Comparison of ENCODE assay signal across 22 cellular contexts in the genomic region with DNA sequence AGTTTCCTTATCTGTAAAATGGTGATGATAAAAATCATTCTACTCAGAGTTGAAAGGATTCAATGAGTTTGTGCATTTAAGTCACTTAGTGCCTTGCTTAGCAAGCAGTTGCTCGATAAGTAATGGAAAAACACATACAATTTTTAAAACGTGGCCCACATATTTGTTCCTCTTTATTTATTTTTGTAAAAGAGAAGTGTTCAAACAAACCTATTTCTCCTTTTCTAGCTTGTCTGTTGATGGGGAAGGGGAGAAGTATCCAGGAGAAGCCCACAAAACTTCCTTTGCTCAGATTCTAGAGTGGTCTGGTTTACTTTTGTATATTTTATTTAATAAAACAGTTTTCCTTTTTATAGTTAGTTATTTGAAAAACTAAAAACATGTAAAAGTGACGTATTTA. TPM values are rescaled to one million over a fixed set of nuclear protein-coding genes. Genes with fewer than 3 reads are reported as not detected.
A peak's percentile ranks its signal among the peaks of the same experiment; 100 is the strongest.
DNase-seq lines count a peak whose midpoint lies in the region; ATAC-seq and TF ChIP-seq lines count a peak whose summit lies in the region.
"Had no signal": no experiment of that assay in that cellular context is flagged by ENCODE, and none has a peak within 500 bp of the region (broad histone marks: within the 10 kb centered on the region; RNA-seq: fewer than 3 reads in every experiment).

No MANE protein-coding gene starts in this region.

- no peaks in the 10 kb centered on the region for H3K27me3 ChIP-seq in Loucy (ENCODE audit: insufficient read depth, low read length, poor library complexity, severe bottlenecking)
- H3K27me3 ChIP-seq: BLaER1 treated with 17β-estradiol and CSF1 and Interleukin-3, amounts not matched to agents 10 nM and 100 nM had no signal

- H3K4me3 Mint-ChIP-seq in stimulated activated effector memory CD8-positive, alpha-beta T cell treated with anti-CD3 and anti-CD28 coated beads, Interleukin-12 subunit alpha, Interleukin-12 subunit beta, amount 100 ng/mL, for 72 hours, result no peak overlapping the region
- H3K4me3 Mint-ChIP-seq: CD8-positive, alpha-beta memory T cell; H9 had no signal

- peaks cover 6% of the 10 kb centered on the region; the same call in 1 of the 2 replicates for H3F3A ChIP-seq in Loucy (ENCODE audit: low read depth)

- H3K4me1 Mint-ChIP-seq in stimulated activated effector memory CD8-positive, alpha-beta T cell treated with anti-CD3 and anti-CD28 coated beads, Interleukin-12 subunit alpha, Interleukin-12 subunit beta, amount 100 ng/mL, for 72 hours, result no peaks in the 10 kb centered on the region
- H3K4me1 Mint-ChIP-seq: CD8-positive, alpha-beta memory T cell; H9 had no signal

- no peaks in the 10 kb centered on the region for H3K9me3 Mint-ChIP-seq in stimulated activated effector memory CD8-positive, alpha-beta T cell treated with anti-CD3 and anti-CD28 coated beads, Interleukin-12 subunit alpha, Interleukin-12 subunit beta, amount 100 ng/mL, for 72 hours
- H3K9me3 Mint-ChIP-seq: CD8-positive, alpha-beta memory T cell; H9; HFFc6 had no signal

- in situ Hi-C loops in ACHN (cut with HindIII; ENCODE audit: low pct_ligation_motif_present, low pct_unique_long_range_greater_than_20kb, low sequenced_read_pairs), result no loop called here

- ATAC-seq in Right ventricle myocardium superior (ENCODE audit: poor library complexity) (peak; percentile 22), HG03196 (IDR thresholded peaks at IDR 0.05; ENCODE audit: unreplicated experiment) (no peak)
- no peak for ATAC-seq in stimulated activated effector memory CD8-positive, alpha-beta T cell treated with anti-CD3 and anti-CD28 coated beads, Interleukin-12 subunit alpha, Interleukin-12 subunit beta, amount 100 ng/mL, for 72 hours
- ATAC-seq: HepG2 had no signal

- TF ChIP-seq CTCF in Loucy (conservative IDR thresholded peaks at IDR 0.05; ENCODE audit: low read length), result no peak

- DNase-seq in Right ventricle myocardium superior (no peak), cardiac septum (ENCODE audit: low spot score) (no peak), globus pallidus (ENCODE audit: low spot score) (peak; percentile 34), ACHN (no peak)
- no peak for DNase-seq in stimulated activated effector memory CD8-positive, alpha-beta T cell treated with anti-CD3 and anti-CD28 coated beads, Interleukin-12 subunit alpha, Interleukin-12 subunit beta, amount 100 ng/mL, for 72 hours (ENCODE audit: low spot score in 2 of 2)
- DNase-seq: CD8-positive, alpha-beta memory T cell; GM23248; H9; HFFc6; MV-4-11; NCI-H1105 treated with DMSO at 0.1 percent for 48 hours; NCI-H2029 treated with DMSO at 0.1 percent for 48 hours; NCI-H345; NCI-H524; SHP77; SK-N-SH; T-helper 1 cell had no signal

- no peaks in the 10 kb centered on the region for H4K20me1 ChIP-seq in Loucy (ENCODE audit: insufficient read depth, low read length, poor library complexity, severe bottlenecking)
- H4K20me1 ChIP-seq: BLaER1 treated with 17β-estradiol and CSF1 and Interleukin-3, amounts not matched to agents 10 nM and 100 nM had no signal

- H3K9me2 ChIP-seq in Loucy (replicated peaks; ENCODE audit: low read depth, low read length), result no peaks in the 10 kb centered on the region
- H3K9me2 ChIP-seq: SK-N-SH had no signal

- H3K9me3 ChIP-seq in Loucy (ENCODE audit: insufficient read depth, low read depth, low read length), result no peaks in the 10 kb centered on the region
- H3K9me3 ChIP-seq: BLaER1 treated with 17β-estradiol and CSF1 and Interleukin-3, amounts not matched to agents 10 nM and 100 nM; SK-N-SH had no signal

- peak overlapping the region; percentile 7 for H3K9ac ChIP-seq in Loucy (ENCODE audit: low read depth, low read length, poor library complexity, severe bottlenecking)
- H3K9ac ChIP-seq: GM23248, SK-N-SH had no signal

- H3K36me3 Mint-ChIP-seq in stimulated activated effector memory CD8-positive, alpha-beta T cell treated with anti-CD3 and anti-CD28 coated beads, Interleukin-12 subunit alpha, Interleukin-12 subunit beta, amount 100 ng/mL, for 72 hours, result no peaks in the 10 kb centered on the region
- H3K36me3 Mint-ChIP-seq: CD8-positive, alpha-beta memory T cell had no signal

- H3K79me2 ChIP-seq in Loucy (ENCODE audit: insufficient read depth, low read length), result peaks cover 9% of the 10 kb centered on the region

- no peak overlapping the region for H3K27ac Mint-ChIP-seq in stimulated activated effector memory CD8-positive, alpha-beta T cell treated with anti-CD3 and anti-CD28 coated beads, Interleukin-12 subunit alpha, Interleukin-12 subunit beta, amount 100 ng/mL, for 72 hours
- H3K27ac Mint-ChIP-seq: CD8-positive, alpha-beta memory T cell; H9; HFFc6 had no signal

- no peak overlapping the region for H3K4me3 ChIP-seq in Loucy (ENCODE audit: low read length, poor library complexity, severe bottlenecking)
- H3K4me3 ChIP-seq: GM23248 had no signal

- H3K4me2 ChIP-seq in Loucy (ENCODE audit: low read depth, low read length, poor library complexity, severe bottlenecking), result peak overlapping the region; percentile 49
- H3K4me2 ChIP-seq: SK-N-SH had no signal

- H3K36me3 ChIP-seq in Loucy (ENCODE audit: insufficient read depth, low read length), result no peaks in the 10 kb centered on the region
- H3K36me3 ChIP-seq: BLaER1 treated with 17β-estradiol and CSF1 and Interleukin-3, amounts not matched to agents 10 nM and 100 nM had no signal

- intact Hi-C loops in Right ventricle myocardium superior (cut with DNase I), result no loop called here
- intact Hi-C loops in cardiac septum (cut with DNase I), result no loop called here

- peaks cover 90% of the 10 kb centered on the region for H3K4me1 ChIP-seq in Loucy (ENCODE audit: insufficient read depth, low read length, poor library complexity, severe bottlenecking)

- H2AFZ ChIP-seq in Loucy (ENCODE audit: low read length), result peak overlapping the region; percentile 44; the same call in 1 of the 2 replicates
- H2AFZ ChIP-seq: GM23248 had no signal

RNA-seq across cellular contexts. Expression of gene HPGDS, which starts 3.3 kb away (rescaled TPM):
- total RNA-seq in Right ventricle myocardium superior (3.3 TPM), cardiac septum (1.1 TPM)
- total RNA-seq: GM23248, H9, HepG2, HFFc6, HT-29 had no signal
